Comparison of ENCODE assay signal across 11 cellular contexts in genomic region chr3:155026999-155027591, GRCh38. TPM values are rescaled to one million over a fixed set of nuclear protein-coding genes. Genes with fewer than 3 reads are reported as not detected.
DNase-seq lines count a peak whose midpoint lies in the region; ATAC-seq and TF ChIP-seq lines count a peak whose summit lies in the region.
"Had no signal": no experiment of that assay in that cellular context is flagged by ENCODE, and none has a peak within 500 bp of the region (broad histone marks: within the 10 kb centered on the region; RNA-seq: fewer than 3 reads in every experiment).

No MANE protein-coding gene starts in this region.

- no peak for TF ChIP-seq EP300 in sigmoid colon (IDR thresholded peaks at IDR 0.05)

- TF ChIP-seq CTCF in foreskin fibroblast (IDR thresholded peaks at IDR 0.05; ENCODE audit: low read depth, low read length) (no peak), sigmoid colon (IDR thresholded peaks at IDR 0.05) (no peak)

- WGBS in sigmoid colon, 2 donors = 14 to 50% methylated on average over 2 of the region's 2 CpGs

- intact Hi-C loops in sigmoid colon (cut with DNase I) = no loop called here

- no peak overlapping the region for H3K4me3 ChIP-seq in foreskin fibroblast (ENCODE audit: low read depth in 1 of 2, low read length in 2 of 2)
- peak overlapping the region in 1 of 5 donors; percentile 22 for H3K4me3 ChIP-seq in subcutaneous abdominal adipose tissue (ENCODE audit: low read depth in 1 of 5, low read length in 5 of 5)
- no peak overlapping the region for H3K4me3 ChIP-seq in sigmoid colon

- peaks cover 0 to 44% (median 26%) of the 10 kb centered on the region in 5 donors for H3K4me1 ChIP-seq in subcutaneous abdominal adipose tissue (ENCODE audit: control insufficient read depth in 5 of 5, insufficient read depth in 5 of 5, low read length in 5 of 5)
- no peaks in the 10 kb centered on the region for H3K4me1 ChIP-seq in sigmoid colon

- TF ChIP-seq POLR2A in sigmoid colon (IDR thresholded peaks at IDR 0.05) = no peak

- DNase-seq in SIG-M5 treated with dmso at 0.1 percent for 504 hours (lab: John Stamatoyannopoulos, UW; ENCODE audit: unreplicated experiment) = peak; percentile 12
- no peak for DNase-seq in SIG-M5 (lab: John Stamatoyannopoulos, UW)
- peak; percentile 64 for DNase-seq in SKM-1 (lab: John Stamatoyannopoulos, UW; ENCODE audit: unreplicated experiment)
- DNase-seq in foreskin fibroblast = peak; percentile 40 to 70
- DNase-seq in NCI-H146 treated with DMSO at 0.1 percent for 48 hours (lab: John Stamatoyannopoulos, UW; ENCODE audit: unreplicated experiment) = no peak
- no peak for DNase-seq in sigmoid colon
- DNase-seq: cerebellar nuclear complex; NCI-H1694 treated with DMSO at 0.1 percent for 48 hours; stimulated activated naive B cell treated with anti-CD40 and anti-IgM and Interleukin-4, amounts not matched to agents 10 μg/mL and 1 μg/mL and 100 μg/mL, for 72 hours had no signal

- H3K9me3 ChIP-seq in subcutaneous abdominal adipose tissue (ENCODE audit: control insufficient read depth in 5 of 5, low read length in 5 of 5) (no peaks in the 10 kb centered on the region), sigmoid colon (no peaks in the 10 kb centered on the region)

- H3K36me3 ChIP-seq in subcutaneous abdominal adipose tissue (ENCODE audit: control insufficient read depth in 5 of 5, insufficient read depth in 5 of 5, low read length in 5 of 5) (no peaks in the 10 kb centered on the region), sigmoid colon (no peaks in the 10 kb centered on the region)

- H3K27me3 ChIP-seq in subcutaneous abdominal adipose tissue (ENCODE audit: control insufficient read depth in 5 of 5, insufficient read depth in 4 of 5, low read length in 5 of 5) (no peaks in the 10 kb centered on the region), sigmoid colon (no peaks in the 10 kb centered on the region)

- no peak for ATAC-seq in HG03439 (IDR thresholded peaks at IDR 0.05; ENCODE audit: unreplicated experiment)
- ATAC-seq: stimulated activated naive B cell treated with anti-CD40 and anti-IgM and Interleukin-4, amounts not matched to agents 10 μg/mL and 1 μg/mL and 100 μg/mL, for 72 hours had no signal

- H3K9ac ChIP-seq in subcutaneous abdominal adipose tissue (ENCODE audit: low read length in 5 of 5) = peak overlapping the region in 2 of 5 donors; percentile 28 to 53

- peak overlapping the region; percentile 84 for H3K27ac ChIP-seq in subcutaneous abdominal adipose tissue (ENCODE audit: low read depth, low read length)
- no peak overlapping the region for H3K27ac ChIP-seq in sigmoid colon

RNA-seq across cellular contexts. Expression of gene MME, which starts 53.0 kb away (rescaled TPM):
- 1 to 10 TPM in 3 of 4 donors, under 1 TPM in 1; 0.49 to 5.0 (median 2.8) TPM for total RNA-seq in sigmoid colon
- polyA plus RNA-seq in sigmoid colon = 1 to 10 TPM in 1 of 3 donors, under 1 TPM in 2; 0.46 to 4.9 (median 0.60) TPM

Comparison
In these comparisons a context has a peak if more than half of its experiments do, and no peak if none do; other contexts are left out.
1. DNase-seq: peak in SIG-M5 treated with dmso at 0.1 percent for 504 hours (single experiment), SKM-1 (single experiment) and foreskin fibroblast (2 of 2); none in SIG-M5 (single experiment), NCI-H146 treated with DMSO at 0.1 percent for 48 hours (single experiment) and sigmoid colon (single experiment).